ENCODE assay signal across 27 cellular contexts in genomic region chr17:73725794-73726193, GRCh38.
"Had no signal": no experiment of that assay in that cellular context is flagged by ENCODE, and none has a peak within 500 bp of the region (broad histone marks: within the 10 kb centered on the region; RNA-seq: fewer than 3 reads in every experiment).

No MANE protein-coding gene starts in this region.

- H3K9me3 ChIP-seq: ovary, right lobe of liver, testis, transverse colon, upper lobe of right lung, uterus had no signal

- ATAC-seq: naive thymus-derived CD8-positive, alpha-beta T cell; natural killer cell treated with Interleukin-12 subunit alpha and Interleukin-12 subunit beta and Interleukin-15 and Interleukin-18, amount 100 ng/mL, for 72 hours; psoas muscle; right cardiac atrium; right lobe of liver; stimulated activated memory B cell treated with anti-CD40 and anti-IgM and Interleukin-4, amounts not matched to agents 10 μg/mL and 1 μg/mL and 100 μg/mL, for 72 hours; stimulated activated naive CD8-positive, alpha-beta T cell treated with anti-CD3 and anti-CD28 coated beads, Interleukin-15, amount 100 ng/mL, for 72 hours; stimulated activated naive CD8-positive, alpha-beta T cell treated with anti-CD3 and anti-CD28 coated beads, Interleukin-15, Interleukin-2, amounts not matched to agents 100 U/mL and 50 U/mL, for 24 hours; upper lobe of right lung had no signal

- H3K27me3 ChIP-seq: ovary, right lobe of liver, sigmoid colon, testis, transverse colon, upper lobe of right lung, uterus had no signal

- DNase-seq: naive thymus-derived CD8-positive, alpha-beta T cell; nephron progenitor cell; occipital lobe; ovary; psoas muscle; right cardiac atrium; right lobe of liver; sigmoid colon; small intestine; stimulated activated CD4-positive, alpha-beta T cell treated with anti-CD3 and anti-CD28 coated beads, Interleukin-12 subunit alpha, Interleukin-12 subunit beta, amount 100 ng/mL, for 4 hours; stimulated activated CD4-positive, alpha-beta T cell treated with anti-CD3 and anti-CD28 coated beads, Interleukin-1b, Interleukin-23, amount 100 ng/mL, for 48 hours; stimulated activated CD4-positive, alpha-beta T cell treated with anti-CD3 and anti-CD28 coated beads, Interleukin-4, amount 100 ng/mL, for 1 hour; stimulated activated CD4-positive, alpha-beta T cell treated with anti-CD3 and anti-CD28 coated beads, Interleukin-4, amount 100 ng/mL, for 4 hours; stimulated activated CD8-positive, alpha-beta memory T cell treated with anti-CD3 and anti-CD28 coated beads, Interleukin-4, amount 100 ng/mL, for 48 hours; stimulated activated naive CD4-positive, alpha-beta T cell; stimulated activated naive CD8-positive, alpha-beta T cell treated with anti-CD3 and anti-CD28 coated beads, Interleukin-15, amount 100 ng/mL, for 72 hours; stimulated activated naive CD8-positive, alpha-beta T cell treated with anti-CD3 and anti-CD28 coated beads, Interleukin-15, Interleukin-2, amounts not matched to agents 100 U/mL and 50 U/mL, for 24 hours; substantia nigra; testis; tibial artery; transverse colon; upper lobe of right lung; uterus had no signal

- H2AFZ ChIP-seq: parathyroid adenoma had no signal

- H3K27ac ChIP-seq: ovary, parathyroid adenoma, psoas muscle, right lobe of liver, sigmoid colon, suprapubic skin, testis, tibial artery, transverse colon, upper lobe of right lung, uterus had no signal

- H3K79me2 ChIP-seq: parathyroid adenoma had no signal

- H3K9ac ChIP-seq: parathyroid adenoma had no signal

- H3K36me3 ChIP-seq: ovary, right lobe of liver, sigmoid colon, suprapubic skin, tibial artery, transverse colon, upper lobe of right lung, uterus had no signal

- FAIRE-seq: small intestine had no signal

- H3K4me3 ChIP-seq: ovary, psoas muscle, right lobe of liver, sigmoid colon, suprapubic skin, testis, tibial artery, transverse colon, upper lobe of right lung, uterus had no signal

- H3K4me1 ChIP-seq: parathyroid adenoma, psoas muscle, right lobe of liver, sigmoid colon, suprapubic skin, testis, tibial artery, transverse colon, upper lobe of right lung, uterus had no signal
